Comparison of ENCODE assay signal across 24 cellular contexts in the genomic region with DNA sequence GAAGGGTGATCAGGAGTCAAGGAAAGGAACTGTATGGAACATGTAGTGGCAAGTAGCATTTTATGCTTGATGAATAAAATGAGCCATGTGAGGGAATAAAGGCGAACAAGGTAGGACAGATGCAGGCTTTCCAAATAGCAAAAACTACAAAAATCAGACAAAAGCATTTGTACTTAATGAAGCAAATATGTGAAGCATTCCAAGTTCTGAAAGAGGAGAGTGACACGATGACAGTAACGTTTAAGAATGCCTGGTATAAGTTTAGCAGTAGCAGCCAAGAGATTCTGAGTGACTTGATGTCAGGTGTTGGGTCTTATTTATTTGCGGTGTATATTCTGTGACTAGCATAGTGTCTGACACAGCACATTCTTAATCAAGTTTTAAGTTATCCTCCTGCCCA.
DNase-seq lines count a peak whose midpoint lies in the region; ATAC-seq, FAIRE-seq and TF ChIP-seq lines count a peak whose summit lies in the region.
"Had no signal": no experiment of that assay in that cellular context is flagged by ENCODE, and none has a peak within 500 bp of the region (broad histone marks: within the 10 kb centered on the region; RNA-seq: fewer than 3 reads in every experiment).

No MANE protein-coding gene starts in this region.

- H3K9me3 Mint-ChIP-seq in astrocyte (ENCODE audit: unreplicated experiment) (peaks cover 2% of the 10 kb centered on the region), nephron progenitor cell (peaks cover 31% of the 10 kb centered on the region)

- no peak for TF ChIP-seq CTCF in astrocyte (IDR thresholded peaks at IDR 0.05; ENCODE audit: insufficient read depth, low read depth, low read length)
- TF ChIP-seq CTCF in retinal pigment epithelial cell (conservative IDR thresholded peaks at IDR 0.05; ENCODE audit: low read depth, low read length): no peak
- no peak for TF ChIP-seq CTCF in nephron progenitor cell (IDR thresholded peaks at IDR 0.05)
- TF ChIP-seq CTCF in upper lobe of right lung (IDR thresholded peaks at IDR 0.05): no peak

- H3K4me3 ChIP-seq in GM23248: no peak overlapping the region
- H3K4me3 ChIP-seq in astrocyte (ENCODE audit: insufficient read depth, low read depth, low read length): no peak overlapping the region
- H3K4me3 ChIP-seq in retinal pigment epithelial cell (ENCODE audit: low read length): no peak overlapping the region
- H3K4me3 ChIP-seq in upper lobe of right lung: no peak overlapping the region
- H3K4me3 ChIP-seq: GM23338 had no signal

- H3K9me3 ChIP-seq in GM23248 (ENCODE audit: low read depth) (no peaks in the 10 kb centered on the region), astrocyte (ENCODE audit: insufficient read depth, low read depth, low read length) (no peaks in the 10 kb centered on the region), upper lobe of right lung (no peaks in the 10 kb centered on the region)
- H3K9me3 ChIP-seq: SK-N-SH had no signal

- no peaks in the 10 kb centered on the region for H3K9me2 ChIP-seq in GM23248 (ENCODE audit: insufficient read depth)
- H3K9me2 ChIP-seq: SK-N-SH had no signal

- H3K9ac ChIP-seq in GM23248 (no peak overlapping the region), astrocyte (ENCODE audit: low read length) (no peak overlapping the region)
- H3K9ac ChIP-seq: SK-N-SH had no signal

- intact Hi-C loops in posterior vena cava (cut with DNase I): no loop called here
- intact Hi-C loops in upper lobe of right lung (cut with DNase I): no loop called here

- peak; percentile 91 for FAIRE-seq in astrocyte (lab: Jason Lieb, UNC)
- FAIRE-seq: GM12891, HepG2 had no signal

- H3K4me1 Mint-ChIP-seq in astrocyte (ENCODE audit: low read depth, unreplicated experiment) (peaks cover 16% of the 10 kb centered on the region), nephron progenitor cell (no peaks in the 10 kb centered on the region)
- H3K4me1 Mint-ChIP-seq: CD8-positive, alpha-beta memory T cell; GM23338 had no signal

- H3K27ac Mint-ChIP-seq in astrocyte (ENCODE audit: unreplicated experiment): peak overlapping the region; percentile 53
- H3K27ac Mint-ChIP-seq in nephron progenitor cell: no peak overlapping the region
- H3K27ac Mint-ChIP-seq: GM23338 had no signal

- H2AFZ ChIP-seq in GM23248 (peak overlapping the region; percentile 9; the same call in 1 of the 2 replicates), astrocyte (ENCODE audit: low read depth, low read length) (no peak overlapping the region)
- H2AFZ ChIP-seq: GM23338 had no signal

- no peaks in the 10 kb centered on the region for H4K20me1 ChIP-seq in GM23248 (ENCODE audit: insufficient read depth)
- no peaks in the 10 kb centered on the region for H4K20me1 ChIP-seq in astrocyte (ENCODE audit: insufficient read depth, low read length)

- H3K27me3 ChIP-seq in GM23248 (replicated peaks; ENCODE audit: insufficient read depth) (no peaks in the 10 kb centered on the region), astrocyte (ENCODE audit: insufficient read depth, low read length) (no peaks in the 10 kb centered on the region), upper lobe of right lung (no peaks in the 10 kb centered on the region)

- H3K27ac ChIP-seq in GM23248: no peak overlapping the region
- no peak overlapping the region for H3K27ac ChIP-seq in astrocyte (ENCODE audit: low read depth, low read length)
- H3K27ac ChIP-seq in upper lobe of right lung: no peak overlapping the region

- H3K79me2 ChIP-seq in GM23248 (ENCODE audit: insufficient read depth) (no peaks in the 10 kb centered on the region), astrocyte (ENCODE audit: insufficient read depth, low read length) (no peaks in the 10 kb centered on the region)

- H3K27me3 Mint-ChIP-seq in astrocyte (ENCODE audit: low read depth, unreplicated experiment) (no peaks in the 10 kb centered on the region), nephron progenitor cell (ENCODE audit: low read depth, poor library complexity) (no peaks in the 10 kb centered on the region)

- H3K36me3 ChIP-seq in GM23248 (ENCODE audit: low read depth): peaks cover 6% of the 10 kb centered on the region; the same call in 1 of the 2 replicates
- no peaks in the 10 kb centered on the region for H3K36me3 ChIP-seq in astrocyte (ENCODE audit: insufficient read depth, low read length)
- no peaks in the 10 kb centered on the region for H3K36me3 ChIP-seq in upper lobe of right lung

- no peak for ATAC-seq in upper lobe of right lung
- ATAC-seq: GM23338, HepG2 had no signal

- H3K36me3 Mint-ChIP-seq in astrocyte (ENCODE audit: low read depth, unreplicated experiment) (no peaks in the 10 kb centered on the region), nephron progenitor cell (ENCODE audit: low read depth) (no peaks in the 10 kb centered on the region)
- H3K36me3 Mint-ChIP-seq: CD8-positive, alpha-beta memory T cell had no signal

- H3F3A ChIP-seq in GM23248 (ENCODE audit: insufficient read depth): no peaks in the 10 kb centered on the region

- DNase-seq in GM23248 (peak; percentile 15), astrocyte (ENCODE audit: low read depth) (peak; percentile 44), glomerular visceral epithelial cell (ENCODE audit: extremely low spot score) (peak; percentile 49), retinal pigment epithelial cell (ENCODE audit: low read depth) (peak; percentile 43), posterior vena cava (ENCODE audit: low spot score) (no peak), nephron progenitor cell (no peak), upper lobe of right lung (no peak)
- DNase-seq: C1 segment of cervical spinal cord; CD8-positive, alpha-beta memory T cell; DND-41; GF-D8; HCEC 1CT; KG1; NCI-H1417 treated with DMSO at 0.1 percent for 48 hours; NCI-H187 treated with DMSO at 0.1 percent for 48 hours; NCI-H2227 treated with DMSO at 0.1 percent for 48 hours; NCI-H510A treated with DMSO at 0.1 percent for 48 hours; NCI-H774; OCI-M1; SHP77 treated with DMSO at 0.1 percent for 48 hours; SK-N-SH had no signal

- H3K4me1 ChIP-seq in GM23248 (ENCODE audit: insufficient read depth) (peaks cover 10% of the 10 kb centered on the region), astrocyte (ENCODE audit: insufficient read depth, low read length) (peaks cover 3% of the 10 kb centered on the region), upper lobe of right lung (no peaks in the 10 kb centered on the region)

- in situ Hi-C loops in GM23248 (cut with MboI): no loop called here

- no peak overlapping the region for H3K4me2 ChIP-seq in GM23248 (ENCODE audit: unreplicated experiment)
- no peak overlapping the region for H3K4me2 ChIP-seq in astrocyte (ENCODE audit: low read length)
- H3K4me2 ChIP-seq: GM23338, SK-N-SH had no signal

- 63 to 72% methylated on average over 4 of the region's 4 CpGs for WGBS in GM23248 (ENCODE audit: low coverage in 1 of 2, low lambda C conversion rate in 2 of 2, missing lambda C conversion rate in 2 of 2), 2 experiments

- H3K4me3 Mint-ChIP-seq in astrocyte (ENCODE audit: unreplicated experiment) (no peak overlapping the region), nephron progenitor cell (no peak overlapping the region)
- H3K4me3 Mint-ChIP-seq: CD8-positive, alpha-beta memory T cell; GM23338 had no signal

Comparison
In these comparisons a context has a peak if more than half of its experiments do, and no peak if none do; other contexts are left out.
1. DNase-seq: peak in GM23248 (single experiment), astrocyte (single experiment), glomerular visceral epithelial cell (single experiment) and retinal pigment epithelial cell (single experiment); none in posterior vena cava (single experiment), nephron progenitor cell (single experiment) and upper lobe of right lung (single experiment).